In the genomic region with DNA sequence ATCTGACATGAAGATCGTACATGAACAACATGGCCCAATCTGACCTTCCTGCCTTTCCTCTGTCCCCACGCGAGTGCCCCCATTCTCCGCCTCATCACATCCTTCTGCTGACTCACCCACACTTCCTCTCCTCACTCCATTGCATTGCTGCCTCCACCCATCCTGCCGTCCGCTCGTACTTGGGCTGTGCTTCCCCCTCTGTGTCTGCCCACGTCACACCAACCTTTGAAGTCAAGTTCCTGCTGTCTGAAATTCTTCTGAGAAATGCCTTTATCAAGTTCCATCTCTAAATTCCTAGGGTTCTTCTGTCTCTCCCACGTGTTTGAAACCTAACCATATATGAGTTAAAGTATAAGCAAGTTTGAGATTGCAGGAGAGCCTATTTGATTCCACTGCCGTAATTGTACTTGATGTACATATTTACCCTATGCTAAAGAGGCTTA, we compare ENCODE assay signal across 8 cellular contexts. TPM values are rescaled to one million over a fixed set of nuclear protein-coding genes. Genes with fewer than 3 reads are reported as not detected.
DNase-seq lines count a peak whose midpoint lies in the region; ATAC-seq and TF ChIP-seq lines count a peak whose summit lies in the region.

No MANE protein-coding gene starts in this region.

- peak overlapping the region; percentile 75 for H3K4me3 Mint-ChIP-seq in activated T-cell treated with anti-CD3 and anti-CD28 coated beads, Interleukin-2, amount 50 U/mL, for 72 hours

- DNase-seq in activated T-cell treated with anti-CD3 and anti-CD28 coated beads, Interleukin-2, amount 50 U/mL, for 72 hours, result peak; percentile 77 to 79
- DNase-seq in cardiac septum (ENCODE audit: low spot score) (peak; percentile 88), SK-N-DZ (ENCODE audit: low spot score) (no peak), GOT3 (lab: John Stamatoyannopoulos, UW) (no peak)
- DNase-seq in stimulated activated CD4-positive, alpha-beta T cell treated with anti-CD3 and anti-CD28 coated beads, Interleukin-12 subunit alpha, Interleukin-12 subunit beta, amount 100 ng/mL, for 4 hours, result peak; percentile 59

- H3K27ac Mint-ChIP-seq in activated T-cell treated with anti-CD3 and anti-CD28 coated beads, Interleukin-2, amount 50 U/mL, for 72 hours, result peak overlapping the region; percentile 80

- intact Hi-C loops in cardiac septum (cut with DNase I), result loop anchor here (1.0 to 5.0 kb wide), 3 partner anchors 20 to 617 kb away; partner anchors contain the start of gene NREP

- peak; percentile 96 for ATAC-seq in GM18498 (IDR thresholded peaks at IDR 0.05; ENCODE audit: unreplicated experiment)
- peak; percentile 91 for ATAC-seq in HG02870 (IDR thresholded peaks at IDR 0.05; ENCODE audit: unreplicated experiment)
- ATAC-seq in activated T-cell treated with anti-CD3 and anti-CD28 coated beads, Interleukin-2, amount 50 U/mL, for 72 hours (replicated peaks in 1 of 2), result peak; percentile 100

- peaks cover 0 to 2% of the 10 kb centered on the region in 2 donors for H3K36me3 Mint-ChIP-seq in activated T-cell treated with anti-CD3 and anti-CD28 coated beads, Interleukin-2, amount 50 U/mL, for 72 hours (ENCODE audit: insufficient read depth in 2 of 2)

- H3K4me1 Mint-ChIP-seq in activated T-cell treated with anti-CD3 and anti-CD28 coated beads, Interleukin-2, amount 50 U/mL, for 72 hours (ENCODE audit: low read depth), result peaks cover 20% of the 10 kb centered on the region

- no peaks in the 10 kb centered on the region for H3K27me3 Mint-ChIP-seq in activated T-cell treated with anti-CD3 and anti-CD28 coated beads, Interleukin-2, amount 50 U/mL, for 72 hours (ENCODE audit: low read depth)

- H3K9me3 Mint-ChIP-seq in activated T-cell treated with anti-CD3 and anti-CD28 coated beads, Interleukin-2, amount 50 U/mL, for 72 hours, result no peaks in the 10 kb centered on the region

TF ChIP-seq in PFSK-1, 5 proteins besides CTCF, POLR2A, EP300 and RAD21:
- TF ChIP-seq POLR2AphosphoS5 (IDR thresholded peaks at IDR 0.05; ENCODE audit: low read depth, low read length), result no peak
- peak; percentile 80 for TF ChIP-seq FOXP2 (optimal IDR thresholded peaks at IDR 0.05; ENCODE audit: borderline replicate concordance, extremely low read depth, extremely low read length, insufficient read depth)

RNA-seq across cellular contexts. Expression of gene STARD4, which starts 18.0 kb away (rescaled TPM):
- polyA plus RNA-seq in PFSK-1 (2012; ENCODE audit: insufficient read length, low read depth), result 0.06 TPM
- total RNA-seq in activated T-cell treated with anti-CD3 and anti-CD28 coated beads, Interleukin-2, amount 50 U/mL, for 72 hours, result 10 to 100 TPM; 28.9 to 47.4 TPM
- total RNA-seq in cardiac septum, result 11.7 TPM
- 170 and 203 TPM in 2 replicates for polyA plus RNA-seq in SK-N-DZ (2014; cell fraction: cytosol; rRNA removed)
- polyA plus RNA-seq in SK-N-DZ (2014; cell fraction: nucleus; rRNA removed), result 125 and 126 TPM in 2 replicates

Comparison
In these comparisons a context has a peak if more than half of its experiments do, and no peak if none do; other contexts are left out.
1. DNase-seq: peak in activated T-cell treated with anti-CD3 and anti-CD28 coated beads, Interleukin-2, amount 50 U/mL, for 72 hours (2 of 2), cardiac septum (single experiment) and stimulated activated CD4-positive, alpha-beta T cell treated with anti-CD3 and anti-CD28 coated beads, Interleukin-12 subunit alpha, Interleukin-12 subunit beta, amount 100 ng/mL, for 4 hours (single experiment); none in SK-N-DZ (single experiment) and GOT3 (single experiment).
2. Peak in every context shown above with its lines, with median percentiles within 50 percentile points of each other: ATAC-seq.